12 cellular contexts compared by ENCODE assay signal in genomic region chr4:177308125-177308524, GRCh38. TPM values are rescaled to one million over a fixed set of nuclear protein-coding genes. Genes with fewer than 3 reads are reported as not detected.
DNase-seq lines count a peak whose midpoint lies in the region; ATAC-seq and TF ChIP-seq lines count a peak whose summit lies in the region.
"Had no signal": no experiment of that assay in that cellular context is flagged by ENCODE, and none has a peak within 500 bp of the region (broad histone marks: within the 10 kb centered on the region; RNA-seq: fewer than 3 reads in every experiment).

No MANE protein-coding gene starts in this region.

- H3K27ac ChIP-seq in CD4-positive, alpha-beta T cell (ENCODE audit: low read depth, low read length), result no peak overlapping the region
- H3K27ac ChIP-seq in adrenal gland (no peak overlapping the region), lower lobe of right lung (no peak overlapping the region), tibial nerve (no peak overlapping the region)
- H3K27ac ChIP-seq: cardiac muscle cell had no signal

- H4K20me1 ChIP-seq in Loucy (ENCODE audit: insufficient read depth, low read length, poor library complexity, severe bottlenecking), result peaks cover 8% of the 10 kb centered on the region

- 20 to 35% (median 26%) methylated on average over 3 of the region's 3 CpGs for WGBS in adrenal gland, 4 donors
- 40 to 74% methylated on average over 3 of the region's 3 CpGs for WGBS in tibial nerve, 2 donors

- intact Hi-C loops in CD4-positive, alpha-beta T cell (cut with DNase I, micrococcal nuclease), result loop anchor here in 1 of 2 experiments (2.0 kb wide), 1 partner anchor 17 kb away; no protein-coding TSS in a partner anchor
- intact Hi-C loops in adrenal gland (cut with DNase I), result no loop called here
- intact Hi-C loops in lower lobe of right lung (cut with DNase I), result no loop called here

- H3F3A ChIP-seq in Loucy (ENCODE audit: low read depth), result no peaks in the 10 kb centered on the region

- peaks cover 34% of the 10 kb centered on the region for H3K79me2 ChIP-seq in Loucy (ENCODE audit: insufficient read depth, low read length)

- peaks cover 29% of the 10 kb centered on the region for H3K4me1 Mint-ChIP-seq in CD4-positive, alpha-beta T cell (ENCODE audit: low read depth)
- peaks cover 24% of the 10 kb centered on the region for H3K4me1 Mint-ChIP-seq in stimulated activated naive CD8-positive, alpha-beta T cell treated with anti-CD3 and anti-CD28 coated beads, Interleukin-15, amount 100 ng/mL, for 72 hours

- H3K4me3 Mint-ChIP-seq in CD4-positive, alpha-beta T cell, result peak overlapping the region; percentile 62
- no peak overlapping the region for H3K4me3 Mint-ChIP-seq in stimulated activated naive CD8-positive, alpha-beta T cell treated with anti-CD3 and anti-CD28 coated beads, Interleukin-15, amount 100 ng/mL, for 72 hours

- no peaks in the 10 kb centered on the region for H3K36me3 ChIP-seq in Loucy (ENCODE audit: insufficient read depth, low read length)
- no peaks in the 10 kb centered on the region for H3K36me3 ChIP-seq in adrenal gland (replicated peaks in 1 of 2)
- H3K36me3 ChIP-seq in lower lobe of right lung, result no peaks in the 10 kb centered on the region
- H3K36me3 ChIP-seq in tibial nerve, result no peaks in the 10 kb centered on the region
- H3K36me3 ChIP-seq: cardiac muscle cell had no signal

- no peak overlapping the region for H3K4me3 ChIP-seq in Loucy (ENCODE audit: low read length, poor library complexity, severe bottlenecking)
- no peak overlapping the region for H3K4me3 ChIP-seq in adrenal gland
- no peak overlapping the region for H3K4me3 ChIP-seq in lower lobe of right lung
- H3K4me3 ChIP-seq in tibial nerve, result no peak overlapping the region
- H3K4me3 ChIP-seq: cardiac muscle cell had no signal

- peak overlapping the region; percentile 96; the same call in 1 of the 2 replicates for H2AFZ ChIP-seq in Loucy (ENCODE audit: low read length)

- no peaks in the 10 kb centered on the region for H3K9me3 Mint-ChIP-seq in CD4-positive, alpha-beta T cell
- H3K9me3 Mint-ChIP-seq in stimulated activated naive CD8-positive, alpha-beta T cell treated with anti-CD3 and anti-CD28 coated beads, Interleukin-15, amount 100 ng/mL, for 72 hours, result no peaks in the 10 kb centered on the region

- H3K9me3 ChIP-seq in CD4-positive, alpha-beta T cell (ENCODE audit: control insufficient read depth, low read length), result no peaks in the 10 kb centered on the region
- H3K9me3 ChIP-seq in Loucy (ENCODE audit: insufficient read depth, low read depth, low read length) (no peaks in the 10 kb centered on the region), adrenal gland (replicated peaks in 1 of 3) (no peaks in the 10 kb centered on the region), lower lobe of right lung (no peaks in the 10 kb centered on the region), tibial nerve (no peaks in the 10 kb centered on the region)

- no peak for ATAC-seq in CD4-positive, alpha-beta T cell (ENCODE audit: poor library complexity)
- peak; percentile 51 to 80 for ATAC-seq in lower lobe of right lung
- ATAC-seq in stimulated activated naive CD8-positive, alpha-beta T cell treated with anti-CD3 and anti-CD28 coated beads, Interleukin-15, amount 100 ng/mL, for 72 hours, result no peak
- no peak for ATAC-seq in GM18873 (IDR thresholded peaks at IDR 0.05; ENCODE audit: low FRiP score, unreplicated experiment)

- CTCF ChIA-PET in CD4-positive, alpha-beta T cell (lab: Charles Lee), result interaction anchor here (0.6 to 2.1 kb wide), 2 partner anchors 8 to 32 kb away, joined by 3 to 5 read pairs; no protein-coding TSS in a partner anchor

- no peaks in the 10 kb centered on the region for H3K27me3 ChIP-seq in CD4-positive, alpha-beta T cell (ENCODE audit: control insufficient read depth, insufficient read depth, low read length)
- H3K27me3 ChIP-seq in Loucy (ENCODE audit: insufficient read depth, low read length, poor library complexity, severe bottlenecking) (no peaks in the 10 kb centered on the region), adrenal gland (no peaks in the 10 kb centered on the region), lower lobe of right lung (ENCODE audit: low read depth) (no peaks in the 10 kb centered on the region), tibial nerve (no peaks in the 10 kb centered on the region)
- H3K27me3 ChIP-seq: cardiac muscle cell had no signal

- peak overlapping the region; percentile 78 for H3K27ac Mint-ChIP-seq in CD4-positive, alpha-beta T cell
- no peak overlapping the region for H3K27ac Mint-ChIP-seq in stimulated activated naive CD8-positive, alpha-beta T cell treated with anti-CD3 and anti-CD28 coated beads, Interleukin-15, amount 100 ng/mL, for 72 hours

- TF ChIP-seq POLR2A in adrenal gland (IDR thresholded peaks at IDR 0.05) (no peak), tibial nerve (IDR thresholded peaks at IDR 0.05) (no peak)

- POLR2A ChIA-PET in CD4-positive, alpha-beta T cell (lab: Charles Lee), result interaction anchor here (1.3 to 2.5 kb wide), 4 partner anchors 12 to 134 kb away, joined by 4 to 30 read pairs (median 10); partner anchors contain the start of gene AGA

- no peak for DNase-seq in CD4-positive, alpha-beta T cell
- DNase-seq in adrenal gland, result peak; percentile 23 to 75 (median 59)
- no peak for DNase-seq in lower lobe of right lung
- no peak for DNase-seq in NCI-H526 treated with DMSO at 0.1 percent for 48 hours (lab: John Stamatoyannopoulos, UW)
- no peak for DNase-seq in tibial nerve (ENCODE audit: low spot score in 2 of 2)
- DNase-seq in stimulated activated naive CD8-positive, alpha-beta T cell treated with anti-CD3 and anti-CD28 coated beads, Interleukin-15, amount 100 ng/mL, for 72 hours, result no peak
- DNase-seq: activated CD4-positive, CD25-positive, alpha-beta regulatory T cell treated with anti-CD3 and anti-CD28 coated beads, Interleukin-2, amount 50 U/mL, for 72 hours; NCI-H446 treated with DMSO at 0.1 percent for 48 hours; stimulated activated naive CD8-positive, alpha-beta T cell treated with anti-CD3 and anti-CD28 coated beads, Interleukin-15, Interleukin-2, amounts not matched to agents 100 U/mL and 50 U/mL, for 24 hours had no signal

- peak overlapping the region; percentile 86 for H3K9ac ChIP-seq in Loucy (ENCODE audit: low read depth, low read length, poor library complexity, severe bottlenecking)

- H3K9me2 ChIP-seq in Loucy (replicated peaks; ENCODE audit: low read depth, low read length), result no peaks in the 10 kb centered on the region

- H3K4me1 ChIP-seq in Loucy (ENCODE audit: insufficient read depth, low read length, poor library complexity, severe bottlenecking) (peaks cover 42% of the 10 kb centered on the region), adrenal gland (replicated peaks in 1 of 2) (peaks cover 0 to 16% of the 10 kb centered on the region in 2 donors), lower lobe of right lung (peaks cover 17% of the 10 kb centered on the region), tibial nerve (peaks cover 0 to 20% (median 4%) of the 10 kb centered on the region in 4 donors)

- peak overlapping the region; percentile 79 for H3K4me2 ChIP-seq in Loucy (ENCODE audit: low read depth, low read length, poor library complexity, severe bottlenecking)

- no peaks in the 10 kb centered on the region for H3K36me3 Mint-ChIP-seq in CD4-positive, alpha-beta T cell (ENCODE audit: low read depth)

- TF ChIP-seq CTCF in CD4-positive, alpha-beta T cell (IDR thresholded peaks at IDR 0.05), result no peak
- TF ChIP-seq CTCF in Loucy (conservative IDR thresholded peaks at IDR 0.05; ENCODE audit: low read length) (no peak), adrenal gland (IDR thresholded peaks at IDR 0.05) (no peak), lower lobe of right lung (IDR thresholded peaks at IDR 0.05) (no peak), tibial nerve (IDR thresholded peaks at IDR 0.05) (no peak)

- no peak for TF ChIP-seq EP300 in tibial nerve (IDR thresholded peaks at IDR 0.05)

- H3K27me3 Mint-ChIP-seq in CD4-positive, alpha-beta T cell, result no peaks in the 10 kb centered on the region
- H3K27me3 Mint-ChIP-seq in stimulated activated naive CD8-positive, alpha-beta T cell treated with anti-CD3 and anti-CD28 coated beads, Interleukin-15, amount 100 ng/mL, for 72 hours, result no peaks in the 10 kb centered on the region

RNA-seq across cellular contexts. Expression of gene NEIL3, which starts 1.5 kb away (rescaled TPM):
- total RNA-seq in CD4-positive, alpha-beta T cell, result under 1 TPM; 0.22 to 0.25 TPM
- total RNA-seq in adrenal gland (under 1 TPM in 5 of 8 donors, not detected in 3; 0.18 to 0.40 (median 0.28) TPM), lower lobe of right lung (1.1 TPM), tibial nerve (not detected)
- under 1 TPM in 2 of 3 donors, not detected in 1; 0.03 to 0.22 TPM for polyA plus RNA-seq in adrenal gland

Comparison
In these comparisons a context has a peak if more than half of its experiments do, and no peak if none do; other contexts are left out.
1. ATAC-seq: peak in lower lobe of right lung (2 of 2); none in CD4-positive, alpha-beta T cell (single experiment), stimulated activated naive CD8-positive, alpha-beta T cell treated with anti-CD3 and anti-CD28 coated beads, Interleukin-15, amount 100 ng/mL, for 72 hours (single experiment) and GM18873 (single experiment).
2. DNase-seq: peak in adrenal gland (7 of 7); none in CD4-positive, alpha-beta T cell (0 of 10), lower lobe of right lung (single experiment), NCI-H526 treated with DMSO at 0.1 percent for 48 hours (single experiment), tibial nerve (0 of 2) and stimulated activated naive CD8-positive, alpha-beta T cell treated with anti-CD3 and anti-CD28 coated beads, Interleukin-15, amount 100 ng/mL, for 72 hours (0 of 2).